In the genomic region with DNA sequence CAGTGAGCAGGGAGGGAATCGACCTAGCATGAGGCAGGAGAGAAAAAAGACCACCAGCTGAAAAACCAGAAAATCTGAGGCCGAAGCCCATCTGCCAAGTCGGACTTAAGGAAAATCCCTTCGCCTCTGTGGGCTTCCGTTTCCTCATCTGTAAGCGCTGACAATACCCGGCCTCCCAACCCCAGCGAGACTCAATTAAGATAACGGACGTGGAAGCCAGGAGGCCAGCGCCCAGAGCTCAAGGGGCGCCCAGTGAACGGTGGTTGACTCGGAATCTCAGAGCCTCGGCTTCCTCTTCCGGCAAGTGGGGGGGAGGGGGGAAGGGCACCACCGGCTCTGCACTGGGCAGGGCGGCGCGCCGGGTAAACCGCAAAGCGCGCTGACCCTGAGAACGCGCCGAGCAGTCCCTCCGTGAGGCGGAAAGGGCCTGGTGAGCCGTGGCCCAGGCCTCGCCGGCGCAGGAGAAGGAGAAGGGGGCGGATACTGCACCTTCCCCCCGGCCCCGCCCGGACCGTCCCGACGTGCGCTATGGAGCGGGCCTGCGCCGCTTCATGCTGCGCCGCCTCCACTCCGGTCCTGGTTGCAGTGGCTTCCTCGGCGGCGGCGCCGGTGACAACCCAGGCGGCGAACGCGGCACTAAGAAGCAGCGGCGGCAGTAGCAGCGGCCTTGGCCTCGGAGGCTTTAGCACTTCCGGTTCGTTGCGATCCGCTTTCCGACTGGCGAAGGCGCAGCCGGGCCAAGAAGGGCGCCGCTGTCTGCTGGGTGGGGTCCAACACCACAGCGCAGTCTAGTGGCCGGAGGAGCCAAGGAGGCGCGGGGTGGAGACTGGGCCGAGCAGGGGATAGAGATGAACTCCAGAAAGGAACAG, we compare ENCODE assay signal across 8 cellular contexts. TPM values are rescaled to one million over a fixed set of nuclear protein-coding genes. Genes with fewer than 3 reads are reported as not detected.
A peak's percentile ranks its signal among the peaks of the same experiment; 100 is the strongest.
DNase-seq lines count a peak whose midpoint lies in the region; ATAC-seq and TF ChIP-seq lines count a peak whose summit lies in the region.

Gene DPP8 (minus strand): TSS at position 693 of the 869 bp plus-strand sequence. CDS start 5,136 bp downstream, outside the sequence.

- H3K4me3 Mint-ChIP-seq in WTC11 = peak within 1 kb of the TSS; percentile 94

- H3K27ac ChIP-seq in caudate nucleus (ENCODE audit: low read depth, low read length) = peak within 1 kb of the TSS; percentile 90

- peaks cover 12% of the 10 kb centered on the region for H3K4me1 Mint-ChIP-seq in WTC11

- POLR2A ChIA-PET in WTC11 (lab: Charles Lee) = interaction anchor here (0.5 to 1.3 kb wide), 11 partner anchors 8 to 1340 kb away, joined by 3 to 8 read pairs (median 3); no protein-coding TSS in a partner anchor

- H3K27me3 Mint-ChIP-seq in WTC11 (ENCODE audit: low read depth) = no peaks in the 10 kb centered on the region

- CTCF ChIA-PET in WTC11 (lab: Charles Lee) = interaction anchor here (0.6 to 1.1 kb wide), 20 partner anchors 13 to 886 kb away, joined by 3 to 7 read pairs (median 3); no protein-coding TSS in a partner anchor

- peaks cover 2% of the 10 kb centered on the region; the same call in 1 of the 2 replicates for H3K36me3 Mint-ChIP-seq in WTC11

- peak within 1 kb of the TSS; percentile 90 for H3K27ac Mint-ChIP-seq in WTC11

- DNase-seq in AG08395 (ENCODE audit: low spot score) = peak; percentile 94
- DNase-seq in NCI-H2227 treated with DMSO at 0.1 percent for 48 hours (lab: John Stamatoyannopoulos, UW) = peak; percentile 90
- peak; percentile 96 for DNase-seq in WTC11 (ENCODE audit: low spot score)
- peak in 60 of 61 donors; percentile 50 to 94 (median 88) for DNase-seq in caudate nucleus (lab: John Stamatoyannopoulos, UW)
- DNase-seq in inferior parietal cortex (ENCODE audit: extremely low spot score) = peak; percentile 94
- peak; percentile 90 to 91 for DNase-seq in stimulated activated CD4-positive, alpha-beta T cell treated with anti-CD3 and anti-CD28 coated beads, Interleukin-12 subunit alpha, Interleukin-12 subunit beta, amount 100 ng/mL, for 24 hours (ENCODE audit: low read depth in 2 of 2)

- ATAC-seq in GM18873 (IDR thresholded peaks at IDR 0.05; ENCODE audit: low FRiP score, unreplicated experiment) (peak; percentile 80), HG03159 (IDR thresholded peaks at IDR 0.05; ENCODE audit: unreplicated experiment) (peak; percentile 90), WTC11 (peak; percentile 99)

- H3K9me3 Mint-ChIP-seq in WTC11 = no peaks in the 10 kb centered on the region

- no peak; the same call in 1 of the 2 replicates for TF ChIP-seq CTCF in WTC11 (IDR thresholded peaks at IDR 0.05)

TF ChIP-seq in WTC11, 78 proteins besides CTCF, POLR2A, EP300 and RAD21 (continues in another document):
- TF ChIP-seq, protein P1, sequence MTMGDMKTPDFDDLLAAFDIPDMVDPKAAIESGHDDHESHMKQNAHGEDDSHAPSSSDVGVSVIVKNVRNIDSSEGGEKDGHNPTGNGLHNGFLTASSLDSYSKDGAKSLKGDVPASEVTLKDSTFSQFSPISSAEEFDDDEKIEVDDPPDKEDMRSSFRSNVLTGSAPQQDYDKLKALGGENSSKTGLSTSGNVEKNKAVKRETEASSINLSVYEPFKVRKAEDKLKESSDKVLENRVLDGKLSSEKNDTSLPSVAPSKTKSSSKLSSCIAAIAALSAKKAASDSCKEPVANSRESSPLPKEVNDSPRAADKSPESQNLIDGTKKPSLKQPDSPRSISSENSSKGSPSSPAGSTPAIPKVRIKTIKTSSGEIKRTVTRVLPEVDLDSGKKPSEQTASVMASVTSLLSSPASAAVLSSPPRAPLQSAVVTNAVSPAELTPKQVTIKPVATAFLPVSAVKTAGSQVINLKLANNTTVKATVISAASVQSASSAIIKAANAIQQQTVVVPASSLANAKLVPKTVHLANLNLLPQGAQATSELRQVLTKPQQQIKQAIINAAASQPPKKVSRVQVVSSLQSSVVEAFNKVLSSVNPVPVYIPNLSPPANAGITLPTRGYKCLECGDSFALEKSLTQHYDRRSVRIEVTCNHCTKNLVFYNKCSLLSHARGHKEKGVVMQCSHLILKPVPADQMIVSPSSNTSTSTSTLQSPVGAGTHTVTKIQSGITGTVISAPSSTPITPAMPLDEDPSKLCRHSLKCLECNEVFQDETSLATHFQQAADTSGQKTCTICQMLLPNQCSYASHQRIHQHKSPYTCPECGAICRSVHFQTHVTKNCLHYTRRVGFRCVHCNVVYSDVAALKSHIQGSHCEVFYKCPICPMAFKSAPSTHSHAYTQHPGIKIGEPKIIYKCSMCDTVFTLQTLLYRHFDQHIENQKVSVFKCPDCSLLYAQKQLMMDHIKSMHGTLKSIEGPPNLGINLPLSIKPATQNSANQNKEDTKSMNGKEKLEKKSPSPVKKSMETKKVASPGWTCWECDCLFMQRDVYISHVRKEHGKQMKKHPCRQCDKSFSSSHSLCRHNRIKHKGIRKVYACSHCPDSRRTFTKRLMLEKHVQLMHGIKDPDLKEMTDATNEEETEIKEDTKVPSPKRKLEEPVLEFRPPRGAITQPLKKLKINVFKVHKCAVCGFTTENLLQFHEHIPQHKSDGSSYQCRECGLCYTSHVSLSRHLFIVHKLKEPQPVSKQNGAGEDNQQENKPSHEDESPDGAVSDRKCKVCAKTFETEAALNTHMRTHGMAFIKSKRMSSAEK (CRISPR knock-in tag; IDR thresholded peaks at IDR 0.05; ENCODE audit: borderline replicate concordance) = no peak
- TF ChIP-seq SMAD3 (CRISPR knock-in tag; IDR thresholded peaks at IDR 0.05; ENCODE audit: borderline replicate concordance) (no peak), PRRX2 (CRISPR knock-in tag; IDR thresholded peaks at IDR 0.05) (no peak), ERG (CRISPR knock-in tag; IDR thresholded peaks at IDR 0.05) (no peak), ZNF263 (CRISPR knock-in tag; IDR thresholded peaks at IDR 0.05; ENCODE audit: low read depth) (no peak), SP1 (CRISPR knock-in tag; conservative IDR thresholded peaks at IDR 0.05) (peak; percentile 90; the same call in 1 of the 2 replicates)
- TF ChIP-seq, protein P2, sequence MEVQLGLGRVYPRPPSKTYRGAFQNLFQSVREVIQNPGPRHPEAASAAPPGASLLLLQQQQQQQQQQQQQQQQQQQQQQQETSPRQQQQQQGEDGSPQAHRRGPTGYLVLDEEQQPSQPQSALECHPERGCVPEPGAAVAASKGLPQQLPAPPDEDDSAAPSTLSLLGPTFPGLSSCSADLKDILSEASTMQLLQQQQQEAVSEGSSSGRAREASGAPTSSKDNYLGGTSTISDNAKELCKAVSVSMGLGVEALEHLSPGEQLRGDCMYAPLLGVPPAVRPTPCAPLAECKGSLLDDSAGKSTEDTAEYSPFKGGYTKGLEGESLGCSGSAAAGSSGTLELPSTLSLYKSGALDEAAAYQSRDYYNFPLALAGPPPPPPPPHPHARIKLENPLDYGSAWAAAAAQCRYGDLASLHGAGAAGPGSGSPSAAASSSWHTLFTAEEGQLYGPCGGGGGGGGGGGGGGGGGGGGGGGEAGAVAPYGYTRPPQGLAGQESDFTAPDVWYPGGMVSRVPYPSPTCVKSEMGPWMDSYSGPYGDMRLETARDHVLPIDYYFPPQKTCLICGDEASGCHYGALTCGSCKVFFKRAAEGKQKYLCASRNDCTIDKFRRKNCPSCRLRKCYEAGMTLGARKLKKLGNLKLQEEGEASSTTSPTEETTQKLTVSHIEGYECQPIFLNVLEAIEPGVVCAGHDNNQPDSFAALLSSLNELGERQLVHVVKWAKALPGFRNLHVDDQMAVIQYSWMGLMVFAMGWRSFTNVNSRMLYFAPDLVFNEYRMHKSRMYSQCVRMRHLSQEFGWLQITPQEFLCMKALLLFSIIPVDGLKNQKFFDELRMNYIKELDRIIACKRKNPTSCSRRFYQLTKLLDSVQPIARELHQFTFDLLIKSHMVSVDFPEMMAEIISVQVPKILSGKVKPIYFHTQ (CRISPR knock-in tag; IDR thresholded peaks at IDR 0.05) = no peak
- TF ChIP-seq, protein P3, sequence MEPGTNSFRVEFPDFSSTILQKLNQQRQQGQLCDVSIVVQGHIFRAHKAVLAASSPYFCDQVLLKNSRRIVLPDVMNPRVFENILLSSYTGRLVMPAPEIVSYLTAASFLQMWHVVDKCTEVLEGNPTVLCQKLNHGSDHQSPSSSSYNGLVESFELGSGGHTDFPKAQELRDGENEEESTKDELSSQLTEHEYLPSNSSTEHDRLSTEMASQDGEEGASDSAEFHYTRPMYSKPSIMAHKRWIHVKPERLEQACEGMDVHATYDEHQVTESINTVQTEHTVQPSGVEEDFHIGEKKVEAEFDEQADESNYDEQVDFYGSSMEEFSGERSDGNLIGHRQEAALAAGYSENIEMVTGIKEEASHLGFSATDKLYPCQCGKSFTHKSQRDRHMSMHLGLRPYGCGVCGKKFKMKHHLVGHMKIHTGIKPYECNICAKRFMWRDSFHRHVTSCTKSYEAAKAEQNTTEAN (CRISPR knock-in tag; IDR thresholded peaks at IDR 0.05) = peak; percentile 83; the same call in 1 of the 2 replicates
- TF ChIP-seq, protein P4, sequence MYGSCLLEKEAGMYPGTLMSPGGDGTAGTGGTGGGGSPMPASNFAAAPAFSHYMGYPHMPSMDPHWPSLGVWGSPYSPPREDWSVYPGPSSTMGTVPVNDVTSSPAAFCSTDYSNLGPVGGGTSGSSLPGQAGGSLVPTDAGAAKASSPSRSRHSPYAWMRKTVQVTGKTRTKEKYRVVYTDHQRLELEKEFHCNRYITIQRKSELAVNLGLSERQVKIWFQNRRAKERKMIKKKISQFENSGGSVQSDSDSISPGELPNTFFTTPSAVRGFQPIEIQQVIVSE (CRISPR knock-in tag; IDR thresholded peaks at IDR 0.05; ENCODE audit: borderline replicate concordance) = no peak
- TF ChIP-seq, protein P5, sequence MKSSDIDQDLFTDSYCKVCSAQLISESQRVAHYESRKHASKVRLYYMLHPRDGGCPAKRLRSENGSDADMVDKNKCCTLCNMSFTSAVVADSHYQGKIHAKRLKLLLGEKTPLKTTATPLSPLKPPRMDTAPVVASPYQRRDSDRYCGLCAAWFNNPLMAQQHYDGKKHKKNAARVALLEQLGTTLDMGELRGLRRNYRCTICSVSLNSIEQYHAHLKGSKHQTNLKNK (CRISPR knock-in tag; IDR thresholded peaks at IDR 0.05) = no peak

RNA-seq across cellular contexts. Expression of gene DPP8, which starts in this region (rescaled TPM):
- 24.0 to 31.9 TPM (median 26.4 TPM) in 3 replicates for total RNA-seq in WTC11 (2021)

Comparison
In these comparisons a context has a peak if more than half of its experiments do, and no peak if none do; other contexts are left out.
1. Peak in every context shown above with its lines: DNase-seq, ATAC-seq and H3K27ac ChIP-seq.